Comparison of ENCODE assay signal across 8 cellular contexts in the genomic region with DNA sequence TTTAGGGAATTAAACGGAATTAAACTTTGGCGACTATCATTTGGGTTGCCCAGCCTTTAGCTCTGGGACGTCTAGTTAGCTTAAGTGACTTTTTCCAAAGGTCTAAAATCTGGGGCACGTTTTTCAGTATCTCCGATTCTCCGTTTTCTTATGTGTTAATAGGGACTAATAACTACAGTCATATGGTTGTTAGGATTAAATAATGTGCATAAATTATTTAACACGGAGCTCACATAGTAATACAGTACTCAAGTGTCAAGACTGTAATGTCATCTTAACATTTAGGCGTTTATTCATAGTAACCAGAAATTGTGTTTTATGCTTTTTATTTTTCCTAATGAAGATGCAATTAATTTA. TPM values are rescaled to one million over a fixed set of nuclear protein-coding genes. Genes with fewer than 3 reads are reported as not detected.
DNase-seq lines count a peak whose midpoint lies in the region; ATAC-seq and TF ChIP-seq lines count a peak whose summit lies in the region.

No MANE protein-coding gene starts in this region.

- CTCF ChIA-PET in mammary epithelial cell (lab: Charles Lee; ENCODE audit: low non-redundant PET): interaction anchor here (0.6 kb wide), 1 partner anchor 1755 kb away, joined by 8 read pairs; no protein-coding TSS in a partner anchor

- intact Hi-C loops in mammary epithelial cell (cut with micrococcal nuclease) (no loop called here), posterior vena cava (cut with DNase I) (no loop called here)

- ATAC-seq in HG02678 (IDR thresholded peaks at IDR 0.05; ENCODE audit: unreplicated experiment) (peak; percentile 0), naive B cell (ENCODE audit: low read depth in 2 of 2) (no peak)

- peak overlapping the region; percentile 87 for H3K4me2 ChIP-seq in mammary epithelial cell (ENCODE audit: insufficient read depth, low read depth, low read length)

- BruUV-seq in mammary epithelial cell (replicated peaks; lab: Mats Ljungman, UMichigan): TSS peak; percentile 92

- peak overlapping the region; percentile 51 to 99 (median 92) for H3K4me3 ChIP-seq in mammary epithelial cell (replicated peaks in 1 of 3; ENCODE audit: insufficient read depth in 1 of 3, low read depth in 2 of 3, low read length in 3 of 3)

- TF ChIP-seq CTCF in C4-2B (conservative IDR thresholded peaks at IDR 0.05) (0 out of 2 replicates have a peak, but pooled peaks have one; percentile 4), mammary epithelial cell (conservative IDR thresholded peaks at IDR 0.05 in 1 of 2, IDR thresholded peaks at IDR 0.05 in 1 of 2; ENCODE audit: extremely low read depth in 1 of 2, insufficient read depth in 1 of 2, low read depth in 1 of 2, low read length in 2 of 2) (no peak)

- no peaks in the 10 kb centered on the region for H3K9me3 ChIP-seq in mammary epithelial cell (replicated peaks; ENCODE audit: insufficient read depth, low read length)

- no peaks in the 10 kb centered on the region for H3K27me3 Mint-ChIP-seq in naive B cell

- peak overlapping the region; percentile 59 for H3K9ac ChIP-seq in mammary epithelial cell (ENCODE audit: insufficient read depth, low read length)

- peak overlapping the region in 5 of 6 donors; percentile 58 to 97 (median 90) for H3K27ac Mint-ChIP-seq in naive B cell

- 17% methylated on average over 8 of the region's 8 CpGs for WGBS in mammary epithelial cell (ENCODE audit: low coverage, missing lambda C conversion rate)

- peaks cover 13 to 18% (median 13%) of the 10 kb centered on the region in 3 donors for H3K4me1 Mint-ChIP-seq in naive B cell

- H3K27ac ChIP-seq in C4-2B: peak overlapping the region; percentile 93
- H3K27ac ChIP-seq in mammary epithelial cell (ENCODE audit: insufficient read depth, low read depth, low read length): peak overlapping the region; percentile 66

- H3K36me3 Mint-ChIP-seq in naive B cell: no peaks in the 10 kb centered on the region

- peaks cover 42% of the 10 kb centered on the region for H3K79me2 ChIP-seq in mammary epithelial cell (ENCODE audit: insufficient read depth, low read length)

- dilution Hi-C loops in mammary epithelial cell (cut with HindIII; ENCODE audit: low sequenced_read_pairs): no loop called here

- peaks cover 11% of the 10 kb centered on the region for H3K36me3 ChIP-seq in mammary epithelial cell (ENCODE audit: insufficient read depth, low read length)

- H3K9me3 Mint-ChIP-seq in naive B cell: no peaks in the 10 kb centered on the region

- DNase-seq in mammary epithelial cell (no peak), naive B cell (no peak), NAMALWA (ENCODE audit: low spot score) (no peak), NCI-H1930 (lab: John Stamatoyannopoulos, UW) (no peak), posterior vena cava (ENCODE audit: low spot score) (no peak)
- DNase-seq in stimulated activated CD4-positive, alpha-beta T cell treated with anti-CD3 and anti-CD28 coated beads, Interleukin-15, amount 100 ng/mL, for 24 hours: no peak

- H3K4me3 Mint-ChIP-seq in naive B cell: peak overlapping the region; percentile 83 to 100 (median 94)

- peaks cover 9% of the 10 kb centered on the region for H3K4me1 ChIP-seq in mammary epithelial cell (ENCODE audit: insufficient read depth, low read length)

- no peaks in the 10 kb centered on the region for H3K27me3 ChIP-seq in mammary epithelial cell (ENCODE audit: insufficient read depth, low read length)

- in situ Hi-C loops in mammary epithelial cell (cut with MboI; ENCODE audit: low sequenced_read_pairs in 2 of 2): no loop called here

- no peaks in the 10 kb centered on the region for H4K20me1 ChIP-seq in mammary epithelial cell (ENCODE audit: insufficient read depth, low read length)

- peak overlapping the region; percentile 88 for H2AFZ ChIP-seq in mammary epithelial cell (ENCODE audit: low read depth, low read length)

RNA-seq across cellular contexts. Expression of gene CCNA2, which starts 0.5 kb away (rescaled TPM):
- total RNA-seq in mammary epithelial cell (10 to 100 TPM in 1 of 2 donors, 1 to 10 TPM in 1; 2.7 to 34.9 TPM), posterior vena cava (1 to 10 TPM in 1 of 2 donors, under 1 TPM in 1; 0.52 to 1.2 TPM)
- polyA plus RNA-seq in mammary epithelial cell (41.8 TPM), naive B cell (ENCODE audit: low read depth in 6 of 6) (under 1 TPM in 3 of 6 donors, not detected in 3; 0.08 to 0.31 (median 0.13) TPM)
- polyA minus RNA-seq in mammary epithelial cell: 35.0 TPM

RNA-seq across cellular contexts. Expression of gene EXOSC9, which starts 23.0 kb away (rescaled TPM):
- total RNA-seq in mammary epithelial cell (10 to 100 TPM; 20.3 to 28.7 TPM), posterior vena cava (10 to 100 TPM; 11.6 to 12.7 TPM)
- polyA plus RNA-seq in mammary epithelial cell (28.1 TPM), naive B cell (ENCODE audit: low read depth in 6 of 6) (10 to 100 TPM; 12.0 to 45.3 (median 40.1) TPM)
- 34.7 TPM for polyA minus RNA-seq in mammary epithelial cell

RNA-seq across cellular contexts. Expression of gene BBS7, which starts 46.1 kb away (rescaled TPM):
- total RNA-seq in mammary epithelial cell (10 to 100 TPM; 29.6 to 33.3 TPM), posterior vena cava (10 to 100 TPM; 21.6 to 21.8 TPM)
- polyA plus RNA-seq in mammary epithelial cell (20.1 TPM), naive B cell (ENCODE audit: low read depth in 6 of 6) (1 to 10 TPM; 2.0 to 9.5 (median 5.1) TPM)
- polyA minus RNA-seq in mammary epithelial cell: 31.6 TPM

RNA-seq across cellular contexts. Expression of gene SMIM43, which starts 59.2 kb away (rescaled TPM):
- not detected for total RNA-seq in mammary epithelial cell
- polyA plus RNA-seq in mammary epithelial cell: 0.07 TPM
- polyA minus RNA-seq in mammary epithelial cell: not detected
- polyA plus RNA-seq in naive B cell (ENCODE audit: low read depth in 6 of 6): not detected
- not detected for total RNA-seq in posterior vena cava
